Comparison of ENCODE assay signal across 1 cellular context in the genomic region with DNA sequence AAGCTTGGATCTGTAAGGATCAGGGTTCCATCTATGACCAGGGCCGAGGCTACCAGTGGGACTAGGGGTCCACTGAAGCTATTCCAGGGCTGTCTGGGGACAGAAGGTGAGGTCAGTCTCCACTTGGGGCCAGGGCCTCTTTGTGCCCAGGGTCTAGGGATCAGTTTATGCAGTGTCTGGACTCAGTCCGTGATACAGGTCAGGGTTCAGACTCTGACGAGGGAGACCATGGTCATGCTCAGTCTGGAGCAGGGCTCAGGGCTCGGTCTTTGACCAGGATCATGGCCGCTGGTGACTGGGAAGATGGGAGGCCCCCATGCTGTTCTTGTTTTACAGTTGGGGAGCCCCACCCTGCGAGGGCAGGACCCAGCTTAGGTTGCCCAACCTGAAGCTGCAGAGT.
TF ChIP-seq lines count a peak whose summit lies in the region.

No MANE protein-coding gene starts in this region.

TF ChIP-seq in HepG2, 621 proteins besides CTCF, POLR2A, EP300 and RAD21 (continues in another document):
- TF ChIP-seq DPF2 (CRISPR knock-in tag; IDR thresholded peaks at IDR 0.05; ENCODE audit: borderline replicate concordance, low read depth) (peak; percentile 26; the same call in 1 of the 2 replicates), GABPA (IDR thresholded peaks at IDR 0.05; ENCODE audit: low read depth, low read length) (no peak), GABPA (CRISPR knock-in tag; IDR thresholded peaks at IDR 0.05; ENCODE audit: low read depth) (0 out of 2 replicates have a peak, but pooled peaks have one; percentile 11), LCORL (IDR thresholded peaks at IDR 0.05) (no peak), LCORL (CRISPR knock-in tag; IDR thresholded peaks at IDR 0.05) (no peak), YY1 (IDR thresholded peaks at IDR 0.05; ENCODE audit: insufficient read depth, insufficient replicate concordance, low read depth, low read length) (peak; percentile 32), MED1 (CRISPR knock-in tag; IDR thresholded peaks at IDR 0.05) (peak; percentile 49; the same call in 1 of the 2 replicates), ATAD3A (CRISPR knock-in tag; IDR thresholded peaks at IDR 0.05) (no peak), CCAR2 (optimal IDR thresholded peaks at IDR 0.05; ENCODE audit: low read depth, low read length) (no peak), ELF1 (CRISPR knock-in tag; IDR thresholded peaks at IDR 0.05) (no peak), ZNF331 (CRISPR knock-in tag; IDR thresholded peaks at IDR 0.05) (no peak), ARHGAP35 (CRISPR knock-in tag; IDR thresholded peaks at IDR 0.05; ENCODE audit: borderline replicate concordance) (no peak), PPARG (CRISPR knock-in tag; conservative IDR thresholded peaks at IDR 0.05) (0 out of 2 replicates have a peak, but pooled peaks have one; percentile 34), ZNF430 (CRISPR knock-in tag; IDR thresholded peaks at IDR 0.05) (no peak), KLF15 (CRISPR knock-in tag; IDR thresholded peaks at IDR 0.05; ENCODE audit: borderline replicate concordance) (no peak), FOXJ3 (CRISPR knock-in tag; IDR thresholded peaks at IDR 0.05; ENCODE audit: borderline replicate concordance) (no peak), BRD4 (CRISPR knock-in tag; IDR thresholded peaks at IDR 0.05) (no peak), ZFYVE20 (CRISPR knock-in tag; IDR thresholded peaks at IDR 0.05; ENCODE audit: borderline replicate concordance, low read depth) (no peak), HOXA3 (CRISPR knock-in tag; IDR thresholded peaks at IDR 0.05) (0 out of 2 replicates have a peak, but pooled peaks have one; percentile 20), MTF1 (CRISPR knock-in tag; IDR thresholded peaks at IDR 0.05) (no peak), ZKSCAN5 (CRISPR knock-in tag; IDR thresholded peaks at IDR 0.05) (no peak), ZBTB20 (CRISPR knock-in tag; IDR thresholded peaks at IDR 0.05; ENCODE audit: borderline replicate concordance, low read depth) (0 out of 2 replicates have a peak, but pooled peaks have one; percentile 30), NFKB2 (CRISPR knock-in tag; IDR thresholded peaks at IDR 0.05; ENCODE audit: borderline replicate concordance) (0 out of 2 replicates have a peak, but pooled peaks have one; percentile 20), MTA1 (CRISPR knock-in tag; IDR thresholded peaks at IDR 0.05; ENCODE audit: borderline replicate concordance) (peak; percentile 33; the same call in 1 of the 2 replicates)
- TF ChIP-seq, protein P1, sequence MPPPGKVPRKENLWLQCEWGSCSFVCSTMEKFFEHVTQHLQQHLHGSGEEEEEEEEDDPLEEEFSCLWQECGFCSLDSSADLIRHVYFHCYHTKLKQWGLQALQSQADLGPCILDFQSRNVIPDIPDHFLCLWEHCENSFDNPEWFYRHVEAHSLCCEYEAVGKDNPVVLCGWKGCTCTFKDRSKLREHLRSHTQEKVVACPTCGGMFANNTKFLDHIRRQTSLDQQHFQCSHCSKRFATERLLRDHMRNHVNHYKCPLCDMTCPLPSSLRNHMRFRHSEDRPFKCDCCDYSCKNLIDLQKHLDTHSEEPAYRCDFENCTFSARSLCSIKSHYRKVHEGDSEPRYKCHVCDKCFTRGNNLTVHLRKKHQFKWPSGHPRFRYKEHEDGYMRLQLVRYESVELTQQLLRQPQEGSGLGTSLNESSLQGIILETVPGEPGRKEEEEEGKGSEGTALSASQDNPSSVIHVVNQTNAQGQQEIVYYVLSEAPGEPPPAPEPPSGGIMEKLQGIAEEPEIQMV (CRISPR knock-in tag; IDR thresholded peaks at IDR 0.05; ENCODE audit: low read depth), result 0 out of 2 replicates have a peak, but pooled peaks have one; percentile 11
- TF ChIP-seq, protein P2, sequence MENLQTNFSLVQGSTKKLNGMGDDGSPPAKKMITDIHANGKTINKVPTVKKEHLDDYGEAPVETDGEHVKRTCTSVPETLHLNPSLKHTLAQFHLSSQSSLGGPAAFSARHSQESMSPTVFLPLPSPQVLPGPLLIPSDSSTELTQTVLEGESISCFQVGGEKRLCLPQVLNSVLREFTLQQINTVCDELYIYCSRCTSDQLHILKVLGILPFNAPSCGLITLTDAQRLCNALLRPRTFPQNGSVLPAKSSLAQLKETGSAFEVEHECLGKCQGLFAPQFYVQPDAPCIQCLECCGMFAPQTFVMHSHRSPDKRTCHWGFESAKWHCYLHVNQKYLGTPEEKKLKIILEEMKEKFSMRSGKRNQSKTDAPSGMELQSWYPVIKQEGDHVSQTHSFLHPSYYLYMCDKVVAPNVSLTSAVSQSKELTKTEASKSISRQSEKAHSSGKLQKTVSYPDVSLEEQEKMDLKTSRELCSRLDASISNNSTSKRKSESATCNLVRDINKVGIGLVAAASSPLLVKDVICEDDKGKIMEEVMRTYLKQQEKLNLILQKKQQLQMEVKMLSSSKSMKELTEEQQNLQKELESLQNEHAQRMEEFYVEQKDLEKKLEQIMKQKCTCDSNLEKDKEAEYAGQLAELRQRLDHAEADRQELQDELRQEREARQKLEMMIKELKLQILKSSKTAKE (CRISPR knock-in tag; IDR thresholded peaks at IDR 0.05; ENCODE audit: borderline replicate concordance), result peak; percentile 44; the same call in 1 of the 2 replicates
- TF ChIP-seq, protein P3, sequence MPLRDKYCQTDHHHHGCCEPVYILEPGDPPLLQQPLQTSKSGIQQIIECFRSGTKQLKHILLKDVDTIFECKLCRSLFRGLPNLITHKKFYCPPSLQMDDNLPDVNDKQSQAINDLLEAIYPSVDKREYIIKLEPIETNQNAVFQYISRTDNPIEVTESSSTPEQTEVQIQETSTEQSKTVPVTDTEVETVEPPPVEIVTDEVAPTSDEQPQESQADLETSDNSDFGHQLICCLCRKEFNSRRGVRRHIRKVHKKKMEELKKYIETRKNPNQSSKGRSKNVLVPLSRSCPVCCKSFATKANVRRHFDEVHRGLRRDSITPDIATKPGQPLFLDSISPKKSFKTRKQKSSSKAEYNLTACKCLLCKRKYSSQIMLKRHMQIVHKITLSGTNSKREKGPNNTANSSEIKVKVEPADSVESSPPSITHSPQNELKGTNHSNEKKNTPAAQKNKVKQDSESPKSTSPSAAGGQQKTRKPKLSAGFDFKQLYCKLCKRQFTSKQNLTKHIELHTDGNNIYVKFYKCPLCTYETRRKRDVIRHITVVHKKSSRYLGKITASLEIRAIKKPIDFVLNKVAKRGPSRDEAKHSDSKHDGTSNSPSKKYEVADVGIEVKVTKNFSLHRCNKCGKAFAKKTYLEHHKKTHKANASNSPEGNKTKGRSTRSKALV (CRISPR knock-in tag; IDR thresholded peaks at IDR 0.05), result no peak
- TF ChIP-seq, protein P4, sequence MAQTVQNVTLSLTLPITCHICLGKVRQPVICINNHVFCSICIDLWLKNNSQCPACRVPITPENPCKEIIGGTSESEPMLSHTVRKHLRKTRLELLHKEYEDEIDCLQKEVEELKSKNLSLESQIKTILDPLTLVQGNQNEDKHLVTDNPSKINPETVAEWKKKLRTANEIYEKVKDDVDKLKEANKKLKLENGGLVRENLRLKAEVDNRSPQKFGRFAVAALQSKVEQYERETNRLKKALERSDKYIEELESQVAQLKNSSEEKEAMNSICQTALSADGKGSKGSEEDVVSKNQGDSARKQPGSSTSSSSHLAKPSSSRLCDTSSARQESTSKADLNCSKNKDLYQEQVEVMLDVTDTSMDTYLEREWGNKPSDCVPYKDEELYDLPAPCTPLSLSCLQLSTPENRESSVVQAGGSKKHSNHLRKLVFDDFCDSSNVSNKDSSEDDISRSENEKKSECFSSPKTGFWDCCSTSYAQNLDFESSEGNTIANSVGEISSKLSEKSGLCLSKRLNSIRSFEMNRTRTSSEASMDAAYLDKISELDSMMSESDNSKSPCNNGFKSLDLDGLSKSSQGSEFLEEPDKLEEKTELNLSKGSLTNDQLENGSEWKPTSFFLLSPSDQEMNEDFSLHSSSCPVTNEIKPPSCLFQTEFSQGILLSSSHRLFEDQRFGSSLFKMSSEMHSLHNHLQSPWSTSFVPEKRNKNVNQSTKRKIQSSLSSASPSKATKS (CRISPR knock-in tag; IDR thresholded peaks at IDR 0.05), result no peak
- TF ChIP-seq, protein P5, sequence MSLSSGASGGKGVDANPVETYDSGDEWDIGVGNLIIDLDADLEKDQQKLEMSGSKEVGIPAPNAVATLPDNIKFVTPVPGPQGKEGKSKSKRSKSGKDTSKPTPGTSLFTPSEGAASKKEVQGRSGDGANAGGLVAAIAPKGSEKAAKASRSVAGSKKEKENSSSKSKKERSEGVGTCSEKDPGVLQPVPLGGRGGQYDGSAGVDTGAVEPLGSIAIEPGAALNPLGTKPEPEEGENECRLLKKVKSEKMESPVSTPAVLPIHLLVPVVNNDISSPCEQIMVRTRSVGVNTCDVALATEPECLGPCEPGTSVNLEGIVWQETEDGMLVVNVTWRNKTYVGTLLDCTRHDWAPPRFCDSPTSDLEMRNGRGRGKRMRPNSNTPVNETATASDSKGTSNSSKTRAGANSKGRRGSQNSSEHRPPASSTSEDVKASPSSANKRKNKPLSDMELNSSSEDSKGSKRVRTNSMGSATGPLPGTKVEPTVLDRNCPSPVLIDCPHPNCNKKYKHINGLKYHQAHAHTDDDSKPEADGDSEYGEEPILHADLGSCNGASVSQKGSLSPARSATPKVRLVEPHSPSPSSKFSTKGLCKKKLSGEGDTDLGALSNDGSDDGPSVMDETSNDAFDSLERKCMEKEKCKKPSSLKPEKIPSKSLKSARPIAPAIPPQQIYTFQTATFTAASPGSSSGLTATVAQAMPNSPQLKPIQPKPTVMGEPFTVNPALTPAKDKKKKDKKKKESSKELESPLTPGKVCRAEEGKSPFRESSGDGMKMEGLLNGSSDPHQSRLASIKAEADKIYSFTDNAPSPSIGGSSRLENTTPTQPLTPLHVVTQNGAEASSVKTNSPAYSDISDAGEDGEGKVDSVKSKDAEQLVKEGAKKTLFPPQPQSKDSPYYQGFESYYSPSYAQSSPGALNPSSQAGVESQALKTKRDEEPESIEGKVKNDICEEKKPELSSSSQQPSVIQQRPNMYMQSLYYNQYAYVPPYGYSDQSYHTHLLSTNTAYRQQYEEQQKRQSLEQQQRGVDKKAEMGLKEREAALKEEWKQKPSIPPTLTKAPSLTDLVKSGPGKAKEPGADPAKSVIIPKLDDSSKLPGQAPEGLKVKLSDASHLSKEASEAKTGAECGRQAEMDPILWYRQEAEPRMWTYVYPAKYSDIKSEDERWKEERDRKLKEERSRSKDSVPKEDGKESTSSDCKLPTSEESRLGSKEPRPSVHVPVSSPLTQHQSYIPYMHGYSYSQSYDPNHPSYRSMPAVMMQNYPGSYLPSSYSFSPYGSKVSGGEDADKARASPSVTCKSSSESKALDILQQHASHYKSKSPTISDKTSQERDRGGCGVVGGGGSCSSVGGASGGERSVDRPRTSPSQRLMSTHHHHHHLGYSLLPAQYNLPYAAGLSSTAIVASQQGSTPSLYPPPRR (CRISPR knock-in tag; IDR thresholded peaks at IDR 0.05; ENCODE audit: borderline replicate concordance), result 0 out of 2 replicates have a peak, but pooled peaks have one; percentile 42
- TF ChIP-seq, protein P6, sequence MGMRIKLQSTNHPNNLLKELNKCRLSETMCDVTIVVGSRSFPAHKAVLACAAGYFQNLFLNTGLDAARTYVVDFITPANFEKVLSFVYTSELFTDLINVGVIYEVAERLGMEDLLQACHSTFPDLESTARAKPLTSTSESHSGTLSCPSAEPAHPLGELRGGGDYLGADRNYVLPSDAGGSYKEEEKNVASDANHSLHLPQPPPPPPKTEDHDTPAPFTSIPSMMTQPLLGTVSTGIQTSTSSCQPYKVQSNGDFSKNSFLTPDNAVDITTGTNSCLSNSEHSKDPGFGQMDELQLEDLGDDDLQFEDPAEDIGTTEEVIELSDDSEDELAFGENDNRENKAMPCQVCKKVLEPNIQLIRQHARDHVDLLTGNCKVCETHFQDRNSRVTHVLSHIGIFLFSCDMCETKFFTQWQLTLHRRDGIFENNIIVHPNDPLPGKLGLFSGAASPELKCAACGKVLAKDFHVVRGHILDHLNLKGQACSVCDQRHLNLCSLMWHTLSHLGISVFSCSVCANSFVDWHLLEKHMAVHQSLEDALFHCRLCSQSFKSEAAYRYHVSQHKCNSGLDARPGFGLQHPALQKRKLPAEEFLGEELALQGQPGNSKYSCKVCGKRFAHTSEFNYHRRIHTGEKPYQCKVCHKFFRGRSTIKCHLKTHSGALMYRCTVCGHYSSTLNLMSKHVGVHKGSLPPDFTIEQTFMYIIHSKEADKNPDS (CRISPR knock-in tag; IDR thresholded peaks at IDR 0.05), result no peak
- TF ChIP-seq, protein P7, sequence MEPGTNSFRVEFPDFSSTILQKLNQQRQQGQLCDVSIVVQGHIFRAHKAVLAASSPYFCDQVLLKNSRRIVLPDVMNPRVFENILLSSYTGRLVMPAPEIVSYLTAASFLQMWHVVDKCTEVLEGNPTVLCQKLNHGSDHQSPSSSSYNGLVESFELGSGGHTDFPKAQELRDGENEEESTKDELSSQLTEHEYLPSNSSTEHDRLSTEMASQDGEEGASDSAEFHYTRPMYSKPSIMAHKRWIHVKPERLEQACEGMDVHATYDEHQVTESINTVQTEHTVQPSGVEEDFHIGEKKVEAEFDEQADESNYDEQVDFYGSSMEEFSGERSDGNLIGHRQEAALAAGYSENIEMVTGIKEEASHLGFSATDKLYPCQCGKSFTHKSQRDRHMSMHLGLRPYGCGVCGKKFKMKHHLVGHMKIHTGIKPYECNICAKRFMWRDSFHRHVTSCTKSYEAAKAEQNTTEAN (CRISPR knock-in tag; conservative IDR thresholded peaks at IDR 0.05), result no peak
- TF ChIP-seq, protein P8, sequence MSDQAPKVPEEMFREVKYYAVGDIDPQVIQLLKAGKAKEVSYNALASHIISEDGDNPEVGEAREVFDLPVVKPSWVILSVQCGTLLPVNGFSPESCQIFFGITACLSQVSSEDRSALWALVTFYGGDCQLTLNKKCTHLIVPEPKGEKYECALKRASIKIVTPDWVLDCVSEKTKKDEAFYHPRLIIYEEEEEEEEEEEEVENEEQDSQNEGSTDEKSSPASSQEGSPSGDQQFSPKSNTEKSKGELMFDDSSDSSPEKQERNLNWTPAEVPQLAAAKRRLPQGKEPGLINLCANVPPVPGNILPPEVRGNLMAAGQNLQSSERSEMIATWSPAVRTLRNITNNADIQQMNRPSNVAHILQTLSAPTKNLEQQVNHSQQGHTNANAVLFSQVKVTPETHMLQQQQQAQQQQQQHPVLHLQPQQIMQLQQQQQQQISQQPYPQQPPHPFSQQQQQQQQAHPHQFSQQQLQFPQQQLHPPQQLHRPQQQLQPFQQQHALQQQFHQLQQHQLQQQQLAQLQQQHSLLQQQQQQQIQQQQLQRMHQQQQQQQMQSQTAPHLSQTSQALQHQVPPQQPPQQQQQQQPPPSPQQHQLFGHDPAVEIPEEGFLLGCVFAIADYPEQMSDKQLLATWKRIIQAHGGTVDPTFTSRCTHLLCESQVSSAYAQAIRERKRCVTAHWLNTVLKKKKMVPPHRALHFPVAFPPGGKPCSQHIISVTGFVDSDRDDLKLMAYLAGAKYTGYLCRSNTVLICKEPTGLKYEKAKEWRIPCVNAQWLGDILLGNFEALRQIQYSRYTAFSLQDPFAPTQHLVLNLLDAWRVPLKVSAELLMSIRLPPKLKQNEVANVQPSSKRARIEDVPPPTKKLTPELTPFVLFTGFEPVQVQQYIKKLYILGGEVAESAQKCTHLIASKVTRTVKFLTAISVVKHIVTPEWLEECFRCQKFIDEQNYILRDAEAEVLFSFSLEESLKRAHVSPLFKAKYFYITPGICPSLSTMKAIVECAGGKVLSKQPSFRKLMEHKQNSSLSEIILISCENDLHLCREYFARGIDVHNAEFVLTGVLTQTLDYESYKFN (CRISPR knock-in tag; conservative IDR thresholded peaks at IDR 0.05), result peak; percentile 57; the same call in 1 of the 2 replicates
- TF ChIP-seq, protein P9, sequence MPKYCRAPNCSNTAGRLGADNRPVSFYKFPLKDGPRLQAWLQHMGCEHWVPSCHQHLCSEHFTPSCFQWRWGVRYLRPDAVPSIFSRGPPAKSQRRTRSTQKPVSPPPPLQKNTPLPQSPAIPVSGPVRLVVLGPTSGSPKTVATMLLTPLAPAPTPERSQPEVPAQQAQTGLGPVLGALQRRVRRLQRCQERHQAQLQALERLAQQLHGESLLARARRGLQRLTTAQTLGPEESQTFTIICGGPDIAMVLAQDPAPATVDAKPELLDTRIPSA (CRISPR knock-in tag; IDR thresholded peaks at IDR 0.05; ENCODE audit: borderline replicate concordance), result no peak
- TF ChIP-seq, protein P10, sequence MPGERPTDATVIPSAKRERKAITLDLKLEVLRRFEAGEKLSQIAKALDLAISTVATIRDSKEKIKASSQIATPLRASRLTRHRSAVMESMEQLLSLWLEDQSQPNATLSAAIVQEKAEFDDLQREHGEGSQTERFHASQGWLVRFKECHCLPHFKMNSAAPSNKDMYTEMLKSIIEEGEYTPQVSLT (CRISPR knock-in tag; IDR thresholded peaks at IDR 0.05; ENCODE audit: borderline replicate concordance, low read depth), result no peak
